In the genomic region with DNA sequence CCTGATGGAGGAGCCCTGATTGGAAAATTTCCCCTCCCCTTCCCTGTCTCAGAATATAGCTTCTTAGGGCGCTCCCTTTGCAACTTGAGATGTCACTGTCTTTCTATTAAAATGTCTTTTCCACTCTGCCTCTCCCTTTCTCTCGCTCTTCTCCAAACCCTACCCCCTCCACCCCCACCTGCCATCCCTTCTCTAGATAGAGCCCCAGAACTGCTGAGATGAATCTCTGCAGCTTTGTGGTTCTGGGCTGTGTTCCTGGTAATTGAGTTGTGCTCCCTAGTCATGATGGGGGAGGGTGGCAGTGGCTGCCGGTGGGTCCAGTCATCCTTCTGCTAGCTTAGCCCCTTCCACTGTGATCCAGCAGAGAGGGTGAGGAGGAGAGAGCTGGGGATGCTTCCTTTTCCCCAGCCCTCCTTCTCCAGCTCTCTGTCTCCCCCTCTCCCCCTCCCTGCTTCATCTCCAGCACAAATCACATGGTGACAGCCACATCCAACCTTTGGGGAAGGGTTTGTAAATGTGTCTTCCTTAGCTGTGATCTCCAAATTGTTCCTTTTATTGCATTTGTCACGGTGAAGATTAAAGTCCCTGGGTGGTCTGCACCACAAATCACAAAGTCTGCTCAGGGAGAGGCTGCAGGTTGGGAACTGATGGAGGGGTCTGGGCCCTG, we compare ENCODE assay signal across 21 cellular contexts.
"Had no signal": no experiment of that assay in that cellular context is flagged by ENCODE, and none has a peak within 500 bp of the region (broad histone marks: within the 10 kb centered on the region; RNA-seq: fewer than 3 reads in every experiment).

No MANE protein-coding gene starts in this region.

- H3K36me3 ChIP-seq: esophagus muscularis mucosa, gastrocnemius medialis, left ventricle myocardium inferior, lower lobe of right lung, neutrophil, suprapubic skin, thyroid gland had no signal

- H3K9me3 Mint-ChIP-seq: dendritic cell treated with granulocyte-macrophage colony-stimulating factor and Interleukin-4, amounts not matched to agents 40 ng/mL and 50 ng/mL, for 4 days; effector memory CD8-positive, alpha-beta T cell; immature natural killer cell; memory B cell; mesothelial cell of epicardium; natural killer cell; stimulated activated effector memory CD8-positive, alpha-beta T cell treated with anti-CD3 and anti-CD28 coated beads, Interleukin-12 subunit alpha, Interleukin-12 subunit beta, amount 100 ng/mL, for 72 hours; type B pancreatic cell had no signal

- H3K4me1 Mint-ChIP-seq: immature natural killer cell, memory B cell, natural killer cell had no signal

- H3K27ac ChIP-seq: epithelial cell of prostate, esophagus muscularis mucosa, gastrocnemius medialis, left ventricle myocardium inferior, lower lobe of right lung, neutrophil, suprapubic skin, thyroid gland had no signal

- ATAC-seq: effector memory CD8-positive, alpha-beta T cell; gastrocnemius medialis; lower lobe of right lung; natural killer cell; right cardiac atrium; stimulated activated effector memory CD8-positive, alpha-beta T cell treated with anti-CD3 and anti-CD28 coated beads, Interleukin-12 subunit alpha, Interleukin-12 subunit beta, amount 100 ng/mL, for 72 hours; stimulated activated naive CD8-positive, alpha-beta T cell treated with anti-CD3 and anti-CD28 coated beads, Interleukin-15, Interleukin-2, amounts not matched to agents 100 U/mL and 50 U/mL, for 24 hours had no signal

- H3K9me3 ChIP-seq: esophagus muscularis mucosa, gastrocnemius medialis, left ventricle myocardium inferior, lower lobe of right lung, neutrophil, suprapubic skin, thyroid gland had no signal

- H3K36me3 Mint-ChIP-seq: immature natural killer cell; memory B cell; mesothelial cell of epicardium; natural killer cell; stimulated activated effector memory CD8-positive, alpha-beta T cell treated with anti-CD3 and anti-CD28 coated beads, Interleukin-12 subunit alpha, Interleukin-12 subunit beta, amount 100 ng/mL, for 72 hours; type B pancreatic cell had no signal

- H3K27me3 ChIP-seq: gastrocnemius medialis, thyroid gland had no signal

- DNase-seq: effector memory CD8-positive, alpha-beta T cell; gastrocnemius medialis; glutamatergic neuron; immature natural killer cell; left ventricle myocardium inferior; lower lobe of right lung; natural killer cell; right cardiac atrium; stimulated activated CD4-positive, alpha-beta T cell treated with anti-CD3 and anti-CD28 coated beads, Interleukin-4, amount 100 ng/mL, for 1 hour; stimulated activated CD8-positive, alpha-beta memory T cell treated with anti-CD3 and anti-CD28 coated beads, Interleukin-4, amount 100 ng/mL, for 48 hours; stimulated activated naive CD8-positive, alpha-beta T cell treated with anti-CD3 and anti-CD28 coated beads, Interleukin-15, Interleukin-2, amounts not matched to agents 100 U/mL and 50 U/mL, for 24 hours; thyroid gland had no signal

- H3K27ac Mint-ChIP-seq: dendritic cell treated with granulocyte-macrophage colony-stimulating factor and Interleukin-4, amounts not matched to agents 40 ng/mL and 50 ng/mL, for 4 days; effector memory CD8-positive, alpha-beta T cell; immature natural killer cell; memory B cell; mesothelial cell of epicardium; natural killer cell; stimulated activated effector memory CD8-positive, alpha-beta T cell treated with anti-CD3 and anti-CD28 coated beads, Interleukin-12 subunit alpha, Interleukin-12 subunit beta, amount 100 ng/mL, for 72 hours; type B pancreatic cell had no signal

- H3K4me1 ChIP-seq: lower lobe of right lung, suprapubic skin, thyroid gland had no signal

- H3K4me3 Mint-ChIP-seq: dendritic cell treated with granulocyte-macrophage colony-stimulating factor and Interleukin-4, amounts not matched to agents 40 ng/mL and 50 ng/mL, for 4 days; effector memory CD8-positive, alpha-beta T cell; immature natural killer cell; memory B cell; mesothelial cell of epicardium; natural killer cell; stimulated activated effector memory CD8-positive, alpha-beta T cell treated with anti-CD3 and anti-CD28 coated beads, Interleukin-12 subunit alpha, Interleukin-12 subunit beta, amount 100 ng/mL, for 72 hours; type B pancreatic cell had no signal

- H3K4me3 ChIP-seq: esophagus muscularis mucosa, gastrocnemius medialis, left ventricle myocardium inferior, lower lobe of right lung, suprapubic skin, thyroid gland had no signal
